Comparison of ENCODE assay signal across 8 cellular contexts in the genomic region with DNA sequence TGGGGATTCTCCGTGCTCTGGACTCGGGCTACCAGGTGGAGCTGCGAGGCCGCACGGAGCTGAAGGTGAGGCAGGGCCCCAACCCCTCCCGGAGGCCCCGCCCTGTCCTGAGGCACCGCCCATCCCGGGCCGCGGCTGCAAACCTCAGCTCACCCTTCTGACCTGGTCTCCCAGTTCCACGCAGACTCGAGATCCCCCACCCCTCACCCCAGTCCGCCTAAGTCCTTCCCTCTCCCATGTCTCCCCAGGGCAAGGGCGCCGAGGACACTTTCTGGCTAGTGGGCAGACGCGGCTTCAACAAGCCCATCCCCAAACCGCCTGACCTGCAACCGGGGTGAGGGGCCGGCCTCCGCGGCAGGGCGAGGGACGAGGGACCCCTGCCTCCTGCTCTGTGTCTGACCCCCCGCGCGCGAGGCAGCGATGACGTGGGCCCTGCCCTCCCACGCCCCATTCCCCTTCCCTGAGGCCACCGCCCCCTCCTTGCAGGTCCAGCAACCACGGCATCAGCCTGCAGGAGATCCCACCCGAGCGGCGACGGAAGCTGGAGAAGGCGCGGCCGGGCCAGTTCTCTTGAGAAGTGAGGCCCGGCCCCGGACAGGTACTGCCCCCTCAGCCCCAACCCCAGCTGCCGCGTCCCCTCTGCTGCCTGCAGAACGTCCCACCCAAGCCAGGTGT. TPM values are rescaled to one million over a fixed set of nuclear protein-coding genes. Genes with fewer than 3 reads are reported as not detected.
DNase-seq lines count a peak whose midpoint lies in the region; ATAC-seq and TF ChIP-seq lines count a peak whose summit lies in the region.

No MANE protein-coding gene starts in this region.

- H3K9me3 ChIP-seq in A673 (ENCODE audit: low read depth, low read length, poor library complexity, severe bottlenecking) (no peaks in the 10 kb centered on the region), PC-3 (ENCODE audit: low read length) (no peaks in the 10 kb centered on the region), ectodermal cell (ENCODE audit: control insufficient read depth, low read length) (no peaks in the 10 kb centered on the region), mucosa of stomach (ENCODE audit: control insufficient read depth, low read length) (no peaks in the 10 kb centered on the region), uterus (no peaks in the 10 kb centered on the region)

- H3K27me3 ChIP-seq in A673 (replicated peaks; ENCODE audit: insufficient read depth, low read depth, low read length, poor library complexity) (no peaks in the 10 kb centered on the region), PC-3 (ENCODE audit: low read length) (no peaks in the 10 kb centered on the region), ectodermal cell (ENCODE audit: control insufficient read depth, insufficient read depth, low read length, poor library complexity, severe bottlenecking) (peaks cover 32% of the 10 kb centered on the region), mucosa of stomach (ENCODE audit: control insufficient read depth, insufficient read depth, low read length) (peaks cover 36% of the 10 kb centered on the region), uterus (no peaks in the 10 kb centered on the region)

- no peak for TF ChIP-seq POLR2A in uterus (IDR thresholded peaks at IDR 0.05)

- CTCF ChIA-PET in A673 (lab: Charles Lee) (interaction anchor here (0.6 kb wide), 1 partner anchor 272 kb away, joined by 4 read pairs; no protein-coding TSS in a partner anchor), PC-3 (lab: Charles Lee) (interaction anchor here (1.4 kb wide), 1 partner anchor 25 kb away, joined by 4 read pairs; no protein-coding TSS in a partner anchor)

- WGBS in ectodermal cell, 2 experiments: 1% methylated on average over 46 of the region's 46 CpGs

- H3F3A ChIP-seq in PC-3 (ENCODE audit: low read length, unreplicated experiment): no peaks in the 10 kb centered on the region

- TF ChIP-seq CTCF in A673 (conservative IDR thresholded peaks at IDR 0.05; ENCODE audit: low read depth, low read length): no peak
- no peak for TF ChIP-seq CTCF in PC-3 (conservative IDR thresholded peaks at IDR 0.05; ENCODE audit: low read depth, low read length)
- TF ChIP-seq CTCF in uterus (IDR thresholded peaks at IDR 0.05): no peak

- peak overlapping the region; percentile 72 for H2AFZ ChIP-seq in PC-3 (ENCODE audit: low read length)

- peaks cover 11% of the 10 kb centered on the region for H3K4me1 ChIP-seq in A673 (ENCODE audit: insufficient read depth, low read length, poor library complexity, severe bottlenecking)
- peaks cover 28% of the 10 kb centered on the region for H3K4me1 ChIP-seq in PC-3 (ENCODE audit: insufficient read depth, low read length)
- no peaks in the 10 kb centered on the region for H3K4me1 ChIP-seq in ectodermal cell (ENCODE audit: control insufficient read depth, insufficient read depth, low read length)
- peaks cover 34% of the 10 kb centered on the region for H3K4me1 ChIP-seq in mucosa of stomach (ENCODE audit: control insufficient read depth, insufficient read depth, low read length)
- H3K4me1 ChIP-seq in uterus: peaks cover 0 to 8% of the 10 kb centered on the region in 2 donors

- BruUV-seq in A673 (replicated peaks; lab: Mats Ljungman, UMichigan) (no TSS peak), PC-3 (replicated peaks; lab: Mats Ljungman, UMichigan) (no TSS peak)

- 0 out of 2 replicates have a peak overlapping the region, but pooled peaks have one; percentile 1 for H3K9ac ChIP-seq in PC-3 (ENCODE audit: low read length)
- peak overlapping the region; percentile 41 for H3K9ac ChIP-seq in mucosa of stomach (ENCODE audit: low read length)

- H3K9me2 ChIP-seq in PC-3 (replicated peaks; ENCODE audit: low read length): no peaks in the 10 kb centered on the region

- no peaks in the 10 kb centered on the region for H3K79me2 ChIP-seq in PC-3 (ENCODE audit: low read length)

- no peak for DNase-seq in A673 (ENCODE audit: low spot score)
- no peak for DNase-seq in PC-3
- no peak for DNase-seq in uterus
- DNase-seq in AG20443 (ENCODE audit: low spot score): no peak
- DNase-seq in ureter (ENCODE audit: low spot score): no peak

- peak; percentile 28 for ATAC-seq in PC-3
- no peak for ATAC-seq in HG02588 (IDR thresholded peaks at IDR 0.05; ENCODE audit: unreplicated experiment)

- H3K4me2 ChIP-seq in PC-3 (ENCODE audit: low read length): peak overlapping the region; percentile 79

- H3K36me3 ChIP-seq in A673 (ENCODE audit: insufficient read depth, low read length, poor library complexity, severe bottlenecking): no peaks in the 10 kb centered on the region
- H3K36me3 ChIP-seq in PC-3 (ENCODE audit: low read depth, low read length): no peaks in the 10 kb centered on the region
- H3K36me3 ChIP-seq in ectodermal cell (ENCODE audit: control insufficient read depth, insufficient read depth, low read length): no peaks in the 10 kb centered on the region
- H3K36me3 ChIP-seq in mucosa of stomach (ENCODE audit: control insufficient read depth, insufficient read depth, low read length): no peaks in the 10 kb centered on the region
- H3K36me3 ChIP-seq in uterus: no peaks in the 10 kb centered on the region

- POLR2A ChIA-PET in A673 (lab: Charles Lee; ENCODE audit: low non-redundant PET): no interaction called here
- POLR2A ChIA-PET in PC-3 (lab: Charles Lee; ENCODE audit: unreplicated experiment): no interaction called here

- H3K27ac ChIP-seq in A673 (ENCODE audit: low read depth, low read length, poor library complexity, severe bottlenecking) (no peak overlapping the region), PC-3 (ENCODE audit: low read length) (no peak overlapping the region), ectodermal cell (ENCODE audit: insufficient read depth, low read depth, low read length, poor library complexity, severe bottlenecking) (no peak overlapping the region), uterus (no peak overlapping the region)

- H3K4me3 ChIP-seq in A673 (ENCODE audit: low read depth, low read length, poor library complexity, severe bottlenecking): peak overlapping the region; percentile 43
- peak overlapping the region; percentile 63 for H3K4me3 ChIP-seq in PC-3 (ENCODE audit: low read length)
- H3K4me3 ChIP-seq in ectodermal cell (ENCODE audit: insufficient read depth, low read depth, low read length): peak overlapping the region; percentile 55
- no peak overlapping the region for H3K4me3 ChIP-seq in mucosa of stomach (ENCODE audit: low read length)
- H3K4me3 ChIP-seq in uterus: peak overlapping the region; percentile 12 to 24

- H4K20me1 ChIP-seq in PC-3 (ENCODE audit: low read length): no peaks in the 10 kb centered on the region

- intact Hi-C loops in A673 (cut with micrococcal nuclease; ENCODE audit: unreplicated experiment): loop anchor here (5.0 kb wide), 1 partner anchor 41 kb away; no protein-coding TSS in a partner anchor
- intact Hi-C loops in PC-3 (cut with micrococcal nuclease): loop anchor here (1.0 kb wide), 1 partner anchor 41 kb away; no protein-coding TSS in a partner anchor
- intact Hi-C loops in uterus (cut with DNase I; ENCODE audit: low total_unique reads): no loop called here

RNA-seq across cellular contexts. Expression of a gene that starts 13.7 kb away (rescaled TPM):
- total RNA-seq in A673 (2021): not detected in 2 replicates
- total RNA-seq in PC-3 (2014; rRNA removed): 0.12 TPM in 1 of 2 replicates, not detected in the other
- polyA plus RNA-seq in ectodermal cell (2013, experiment 1 of 4): 0.37 TPM
- 0.09 TPM for polyA plus RNA-seq in ectodermal cell (2013, experiment 2 of 4)
- polyA plus RNA-seq in ectodermal cell (2013, experiment 3 of 4): 0.69 TPM
- 0.20 TPM for polyA plus RNA-seq in ectodermal cell (2013, experiment 4 of 4)
- total RNA-seq in uterus: under 1 TPM in 1 of 4 donors, not detected in 3; 0.14 TPM
- 0.81 TPM for total RNA-seq in ureter

RNA-seq across cellular contexts. Expression of a gene that starts 22.8 kb away (rescaled TPM):
- total RNA-seq in A673 (2021): 0.17 and 0.30 TPM in 2 replicates
- not detected in 2 replicates for total RNA-seq in PC-3 (2014; rRNA removed)
- not detected for polyA plus RNA-seq in ectodermal cell (2013, experiment 1 of 4)
- polyA plus RNA-seq in ectodermal cell (2013, experiment 2 of 4): not detected
- polyA plus RNA-seq in ectodermal cell (2013, experiment 3 of 4): not detected
- polyA plus RNA-seq in ectodermal cell (2013, experiment 4 of 4): not detected
- total RNA-seq in uterus: 1 to 10 TPM in 1 of 4 donors, under 1 TPM in 2, not detected in 1; 0.14 to 1.5 (median 0.24) TPM
- 5.3 TPM for total RNA-seq in ureter
